13 cellular contexts compared by ENCODE assay signal in genomic region chr2:227297052-227297451, GRCh38. TPM values are rescaled to one million over a fixed set of nuclear protein-coding genes. Genes with fewer than 3 reads are reported as not detected.
DNase-seq lines count a peak whose midpoint lies in the region; ATAC-seq and TF ChIP-seq lines count a peak whose summit lies in the region.
"Had no signal": no experiment of that assay in that cellular context is flagged by ENCODE, and none has a peak within 500 bp of the region (broad histone marks: within the 10 kb centered on the region; RNA-seq: fewer than 3 reads in every experiment).

No MANE protein-coding gene starts in this region.

- TF ChIP-seq CTCF in left lung (IDR thresholded peaks at IDR 0.05): no peak

- no peaks in the 10 kb centered on the region for H3K4me1 ChIP-seq in left lung

- peak; percentile 5 for DNase-seq in DMS53 (lab: John Stamatoyannopoulos, UW)
- no peak for DNase-seq in DMS53 treated with DMSO at 0.1 percent for 48 hours (lab: John Stamatoyannopoulos, UW; ENCODE audit: unreplicated experiment)
- no peak for DNase-seq in left lung
- no peak for DNase-seq in OCI-M2 (lab: John Stamatoyannopoulos, UW; ENCODE audit: unreplicated experiment)
- DNase-seq: CD8-positive, alpha-beta T cell; COR-L47; HCEC 1CT; HFFc6 had no signal

- H3K27ac ChIP-seq in left lung: no peak overlapping the region
- H3K27ac ChIP-seq: 22Rv1 had no signal

- H3K9me3 ChIP-seq in left lung: no peaks in the 10 kb centered on the region

- no peaks in the 10 kb centered on the region for H3K27me3 ChIP-seq in left lung

- no peaks in the 10 kb centered on the region for H3K36me3 ChIP-seq in left lung

- no peak overlapping the region for H3K4me3 ChIP-seq in left lung

- intact Hi-C loops in left lung (cut with DNase I): no loop called here

- peak; percentile 41 for ATAC-seq in esophagus mucosa
- ATAC-seq in left lung: peak; percentile 65
- ATAC-seq in HG03196 (IDR thresholded peaks at IDR 0.05; ENCODE audit: unreplicated experiment): no peak
- no peak for ATAC-seq in GM21528 (IDR thresholded peaks at IDR 0.05; ENCODE audit: low FRiP score, unreplicated experiment)
- ATAC-seq: CD8-positive, alpha-beta T cell; HepG2 had no signal

RNA-seq across cellular contexts. Expression of gene MFF, which starts 28.0 kb away (rescaled TPM):
- total RNA-seq in esophagus mucosa (45.7 TPM), left lung (10 to 100 TPM; 53.2 to 57.7 TPM)

Comparison
In these comparisons a context has a peak if more than half of its experiments do, and no peak if none do; other contexts are left out.
1. ATAC-seq: peak in esophagus mucosa (single experiment) and left lung (single experiment); none in HG03196 (single experiment) and GM21528 (single experiment).